Comparison of ENCODE assay signal across 20 cellular contexts in the genomic region with DNA sequence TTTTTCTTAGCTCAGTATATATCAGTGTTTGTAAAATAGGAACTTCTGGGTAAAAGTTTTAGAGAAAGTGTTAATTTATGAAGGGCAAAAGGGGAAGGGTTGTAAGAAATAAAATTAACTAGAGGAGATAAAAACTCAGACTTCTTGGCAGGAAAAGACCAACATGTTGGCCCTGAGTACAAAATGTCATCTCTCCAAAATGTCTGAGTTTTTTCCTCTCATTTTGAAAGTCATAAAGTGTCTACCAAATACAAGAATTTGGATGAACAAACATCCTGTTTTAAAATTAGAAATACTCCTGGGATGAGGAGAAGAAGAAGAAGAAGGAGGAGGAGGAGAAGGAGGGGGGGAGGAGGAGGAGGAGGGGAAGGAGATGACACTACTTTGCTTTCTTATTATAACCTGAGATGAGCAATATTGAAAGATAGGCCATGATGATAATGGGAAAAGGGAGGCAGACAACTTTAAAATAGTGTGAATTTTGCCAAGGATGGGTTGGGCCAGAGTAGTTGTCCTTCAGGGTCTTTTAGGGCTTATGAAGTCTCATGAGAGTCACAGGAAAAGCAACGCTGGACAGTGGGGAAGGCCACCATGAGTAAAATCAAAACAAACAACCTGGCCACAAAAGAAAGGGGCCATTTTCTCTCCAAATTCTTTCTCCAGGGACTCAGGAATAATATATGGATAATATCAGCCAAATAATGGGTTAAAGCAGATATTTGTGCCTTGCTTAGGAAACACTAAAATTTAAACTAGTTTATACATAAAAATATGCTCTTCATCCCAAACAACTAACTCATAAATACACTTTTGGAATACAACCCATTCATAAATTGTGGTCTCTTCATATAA.
DNase-seq lines count a peak whose midpoint lies in the region; ATAC-seq and TF ChIP-seq lines count a peak whose summit lies in the region.
"Had no signal": no experiment of that assay in that cellular context is flagged by ENCODE, and none has a peak within 500 bp of the region (broad histone marks: within the 10 kb centered on the region; RNA-seq: fewer than 3 reads in every experiment).

No MANE protein-coding gene starts in this region.

- H4K20me1 ChIP-seq in MM.1S (ENCODE audit: insufficient read depth, low read length), result no peaks in the 10 kb centered on the region

- H3K9ac ChIP-seq in MM.1S (ENCODE audit: low read length), result no peak overlapping the region

- TF ChIP-seq CTCF in heart right ventricle (IDR thresholded peaks at IDR 0.05), result no peak
- TF ChIP-seq CTCF in right atrium auricular region (IDR thresholded peaks at IDR 0.05), result no peak
- no peak for TF ChIP-seq CTCF in MM.1S (IDR thresholded peaks at IDR 0.05; ENCODE audit: low read length)

- intact Hi-C loops in heart right ventricle (cut with DNase I), result no loop called here
- intact Hi-C loops in left ventricle myocardium superior (cut with micrococcal nuclease), result no loop called here
- intact Hi-C loops in sciatic nerve (cut with DNase I), result no loop called here

- ATAC-seq in heart right ventricle (peak in 7 of 8 donors; percentile 41 to 87 (median 62)), left ventricle myocardium superior (peak; percentile 73), sciatic nerve (peak; percentile 17), HG03159 (IDR thresholded peaks at IDR 0.05; ENCODE audit: unreplicated experiment) (no peak)
- ATAC-seq: SK-N-SH treated with all-trans-retinoic acid at 6 μM for 48 hours had no signal

- H3K27ac ChIP-seq in heart right ventricle (peak overlapping the region in 7 of 10 donors; percentile 2 to 76 (median 54)), right atrium auricular region (peak overlapping the region in 1 of 2 donors; percentile 48), SJSA1 (peak overlapping the region; percentile 80), MM.1S (ENCODE audit: low read length) (no peak overlapping the region)
- H3K27ac ChIP-seq: HL-60 had no signal

- H2AFZ ChIP-seq in MM.1S (ENCODE audit: low read length), result no peak overlapping the region

- no peaks in the 10 kb centered on the region for H3K9me2 ChIP-seq in MM.1S (replicated peaks; ENCODE audit: insufficient read depth, low read length)

- DNase-seq in heart right ventricle, result peak in 1 of 2 donors; percentile 27
- DNase-seq in right atrium auricular region (ENCODE audit: low spot score), result no peak
- peak; percentile 51 to 84 for DNase-seq in SJSA1 (ENCODE audit: low read depth in 1 of 2, low spot score in 2 of 2)
- DNase-seq in left ventricle myocardium superior, result no peak
- DNase-seq in sciatic nerve (ENCODE audit: low spot score), result no peak
- no peak for DNase-seq in MV-4-11 (lab: John Stamatoyannopoulos, UW)
- no peak for DNase-seq in MM.1S
- DNase-seq: BE2C, DMS79, KG1, NCI-H1694 treated with DMSO at 0.1 percent for 48 hours, NCI-H2081 treated with DMSO at 0.1 percent for 48 hours, NCI-H2171 treated with DMSO at 0.1 percent for 48 hours, NCI-H446, NCI-H526 treated with DMSO at 0.1 percent for 48 hours, OCI-M1, SHP77 had no signal

- H3K79me2 ChIP-seq in MM.1S (ENCODE audit: low read length), result no peaks in the 10 kb centered on the region

- 47 to 61% methylated on average over 1 of the region's 1 CpG for WGBS in heart right ventricle, 2 donors

- H3K4me1 ChIP-seq in heart right ventricle, result no peaks in the 10 kb centered on the region
- no peaks in the 10 kb centered on the region for H3K4me1 ChIP-seq in right atrium auricular region
- peaks cover 10% of the 10 kb centered on the region for H3K4me1 ChIP-seq in SJSA1 (replicated peaks)
- no peaks in the 10 kb centered on the region for H3K4me1 ChIP-seq in MM.1S (ENCODE audit: low read length)
- H3K4me1 ChIP-seq: BE2C had no signal

- no peak overlapping the region for H3K4me2 ChIP-seq in MM.1S (ENCODE audit: low read depth, low read length)

- H3K36me3 ChIP-seq in heart right ventricle (no peaks in the 10 kb centered on the region), right atrium auricular region (no peaks in the 10 kb centered on the region), SJSA1 (no peaks in the 10 kb centered on the region), MM.1S (replicated peaks; ENCODE audit: insufficient read depth, low read length) (no peaks in the 10 kb centered on the region)
- H3K36me3 ChIP-seq: BE2C had no signal

- H3K9me3 ChIP-seq in heart right ventricle (peaks cover 0 to 5% (median 0%) of the 10 kb centered on the region in 11 donors), right atrium auricular region (no peaks in the 10 kb centered on the region), SJSA1 (replicated peaks) (no peaks in the 10 kb centered on the region), MM.1S (replicated peaks; ENCODE audit: insufficient read depth, low read length) (no peaks in the 10 kb centered on the region)
- H3K9me3 ChIP-seq: BE2C had no signal

- H3K27me3 ChIP-seq in heart right ventricle, result no peaks in the 10 kb centered on the region
- no peaks in the 10 kb centered on the region for H3K27me3 ChIP-seq in right atrium auricular region
- no peaks in the 10 kb centered on the region for H3K27me3 ChIP-seq in SJSA1 (replicated peaks)
- H3K27me3 ChIP-seq in MM.1S (replicated peaks; ENCODE audit: insufficient read depth, low read length), result no peaks in the 10 kb centered on the region
- H3K27me3 ChIP-seq: BE2C had no signal

- H3K4me3 ChIP-seq in heart right ventricle, result no peak overlapping the region
- no peak overlapping the region for H3K4me3 ChIP-seq in right atrium auricular region
- H3K4me3 ChIP-seq in SJSA1, result no peak overlapping the region
- H3K4me3 ChIP-seq in MM.1S (ENCODE audit: low read length), result no peak overlapping the region

- H3F3A ChIP-seq in MM.1S (ENCODE audit: insufficient read depth, low read length), result no peaks in the 10 kb centered on the region

Comparison
In these comparisons a context has a peak if more than half of its experiments do, and no peak if none do; other contexts are left out.
1. DNase-seq: peak in SJSA1 (2 of 2); none in right atrium auricular region (single experiment), left ventricle myocardium superior (single experiment), sciatic nerve (single experiment), MV-4-11 (single experiment) and MM.1S (single experiment).